In genomic region chr17:71969500-71969899, GRCh38 we compare ENCODE assay signal across 28 cellular contexts.
"Had no signal": no experiment of that assay in that cellular context is flagged by ENCODE, and none has a peak within 500 bp of the region (broad histone marks: within the 10 kb centered on the region; RNA-seq: fewer than 3 reads in every experiment).

No MANE protein-coding gene starts in this region.

- H3K4me3 ChIP-seq: neural progenitor cell, ovary, psoas muscle, skin epidermis, smooth muscle cell, spleen, suprapubic skin, testis, tibial artery, transverse colon, upper lobe of right lung, uterus had no signal

- H2AFZ ChIP-seq: neural progenitor cell, parathyroid adenoma had no signal

- H3K27me3 ChIP-seq: neural progenitor cell, ovary, spleen, suprapubic skin, testis, tibial artery, transverse colon, uterus had no signal

- DNase-seq: natural killer cell; occipital lobe; ovary; posterior cingulate gyrus; psoas muscle; right cardiac atrium; spleen; stimulated activated CD4-positive, alpha-beta T cell treated with anti-CD3 and anti-CD28 coated beads, Interleukin-12 subunit alpha, Interleukin-12 subunit beta, amount 100 ng/mL, for 4 hours; stimulated activated CD4-positive, alpha-beta T cell treated with anti-CD3 and anti-CD28 coated beads, Interleukin-1b, Interleukin-23, amount 100 ng/mL, for 48 hours; stimulated activated CD4-positive, alpha-beta T cell treated with anti-CD3 and anti-CD28 coated beads, Interleukin-4, amount 100 ng/mL, for 1 hour; stimulated activated CD4-positive, alpha-beta T cell treated with anti-CD3 and anti-CD28 coated beads, Interleukin-4, amount 100 ng/mL, for 4 hours; stimulated activated CD8-positive, alpha-beta memory T cell treated with anti-CD3 and anti-CD28 coated beads, Interleukin-4, amount 100 ng/mL, for 48 hours; stimulated activated naive CD4-positive, alpha-beta T cell; stimulated activated naive CD8-positive, alpha-beta T cell treated with anti-CD3 and anti-CD28 coated beads, Interleukin-15, amount 100 ng/mL, for 72 hours; stimulated activated naive CD8-positive, alpha-beta T cell treated with anti-CD3 and anti-CD28 coated beads, Interleukin-15, Interleukin-2, amounts not matched to agents 100 U/mL and 50 U/mL, for 24 hours; substantia nigra; testis; tibial artery; transverse colon; upper lobe of right lung; uterus had no signal

- H3K4me2 ChIP-seq: neural progenitor cell, smooth muscle cell had no signal

- H3K9me3 ChIP-seq: ovary, psoas muscle, spleen, suprapubic skin, testis, tibial artery, transverse colon, upper lobe of right lung, uterus had no signal

- H3K4me1 ChIP-seq: neural progenitor cell, parathyroid adenoma, spleen, testis, upper lobe of right lung, uterus had no signal

- H3K36me3 ChIP-seq: neural progenitor cell, ovary, spleen, suprapubic skin, tibial artery, transverse colon, upper lobe of right lung, uterus had no signal

- ATAC-seq: natural killer cell; psoas muscle; right cardiac atrium; sciatic nerve; stimulated activated memory B cell treated with anti-CD40 and anti-IgM and Interleukin-4, amounts not matched to agents 10 μg/mL and 1 μg/mL and 100 μg/mL, for 72 hours; stimulated activated naive CD8-positive, alpha-beta T cell treated with anti-CD3 and anti-CD28 coated beads, Interleukin-15, amount 100 ng/mL, for 72 hours; stimulated activated naive CD8-positive, alpha-beta T cell treated with anti-CD3 and anti-CD28 coated beads, Interleukin-15, Interleukin-2, amounts not matched to agents 100 U/mL and 50 U/mL, for 24 hours; upper lobe of right lung had no signal

- H3K79me2 ChIP-seq: parathyroid adenoma had no signal

- H3K27ac ChIP-seq: neural progenitor cell, ovary, parathyroid adenoma, psoas muscle, spleen, suprapubic skin, testis, tibial artery, transverse colon, upper lobe of right lung, uterus had no signal
